25 cellular contexts compared by ENCODE assay signal in genomic region chr19:31497709-31498108, GRCh38.
A peak's percentile ranks its signal among the peaks of the same experiment; 100 is the strongest.
DNase-seq lines count a peak whose midpoint lies in the region; ATAC-seq and TF ChIP-seq lines count a peak whose summit lies in the region.
"Had no signal": no experiment of that assay in that cellular context is flagged by ENCODE, and none has a peak within 500 bp of the region (broad histone marks: within the 10 kb centered on the region; RNA-seq: fewer than 3 reads in every experiment).

No MANE protein-coding gene starts in this region.

- no peak overlapping the region for H3K18ac ChIP-seq in mesenchymal stem cell (ENCODE audit: low read depth in 1 of 2, low read length in 2 of 2)

- no peak overlapping the region for H2AFZ ChIP-seq in mesenchymal stem cell (ENCODE audit: low read depth, low read length)

- no peak overlapping the region for H2BK12ac ChIP-seq in mesenchymal stem cell (ENCODE audit: low read length in 2 of 2)

- TF ChIP-seq EP300 in esophagus muscularis mucosa (IDR thresholded peaks at IDR 0.05): no peak

- no peak overlapping the region for H3K14ac ChIP-seq in mesenchymal stem cell (ENCODE audit: low read length in 2 of 2)

- intact Hi-C loops in esophagus muscularis mucosa (cut with DNase I): no loop called here
- intact Hi-C loops in sciatic nerve (cut with DNase I): no loop called here

- H3K4me3 ChIP-seq in RWPE2 (ENCODE audit: severe bottlenecking) (no peak overlapping the region), coronary artery (no peak overlapping the region), esophagus muscularis mucosa (no peak overlapping the region), mesenchymal stem cell (ENCODE audit: insufficient read depth in 1 of 2, low read depth in 1 of 2, low read length in 2 of 2) (no peak overlapping the region)
- H3K4me3 ChIP-seq: BLaER1, GM12878 had no signal

- 88% methylated on average over 1 of the region's 2 CpGs for WGBS in esophagus muscularis mucosa
- 73% methylated on average over 2 of the region's 2 CpGs for WGBS in mesenchymal stem cell

- H3K27ac ChIP-seq in RWPE2 (ENCODE audit: poor library complexity, severe bottlenecking) (no peak overlapping the region), coronary artery (no peak overlapping the region), esophagus muscularis mucosa (replicated peaks in 1 of 4) (no peak overlapping the region), mesenchymal stem cell (ENCODE audit: low read length, poor library complexity, severe bottlenecking) (no peak overlapping the region)
- H3K27ac ChIP-seq: BLaER1 had no signal

- DNase-seq in RWPE2 (ENCODE audit: low spot score) (peak; percentile 11), coronary artery (ENCODE audit: low spot score) (peak; percentile 26), esophagus muscularis mucosa (ENCODE audit: extremely low spot score) (peak; percentile 55), mesenchymal stem cell (no peak), cortex of kidney (lab: John Stamatoyannopoulos, UW) (no peak), sciatic nerve (ENCODE audit: low spot score) (no peak)
- DNase-seq: 8988T; ACHN; BE2C; C1 segment of cervical spinal cord; CD4-positive, alpha-beta memory T cell; CD4-positive, CD25-positive, alpha-beta regulatory T cell; CD8-positive, alpha-beta memory T cell; COR-L47; DMS 273 treated with DMSO at 0.1 percent for 48 hours; DMS153; DMS53; DMS79; DND-41; EL; GDM1 had no signal

- peak overlapping the region; percentile 16 for H3K4me2 ChIP-seq in mesenchymal stem cell (ENCODE audit: low read length, poor library complexity, severe bottlenecking)
- H3K4me2 ChIP-seq: BLaER1 had no signal

- H3K9me3 ChIP-seq in RWPE2 (ENCODE audit: severe bottlenecking): no peaks in the 10 kb centered on the region
- no peaks in the 10 kb centered on the region for H3K9me3 ChIP-seq in esophagus muscularis mucosa
- no peaks in the 10 kb centered on the region for H3K9me3 ChIP-seq in mesenchymal stem cell (ENCODE audit: control insufficient read depth, low read length)
- H3K9me3 ChIP-seq: BE2C, BLaER1 had no signal

- H3K4ac ChIP-seq in mesenchymal stem cell (ENCODE audit: low read depth in 1 of 2, low read length in 2 of 2): no peak overlapping the region

- H4K8ac ChIP-seq in mesenchymal stem cell (ENCODE audit: low read length): no peak overlapping the region

- H3K27me3 ChIP-seq in RWPE2 (ENCODE audit: insufficient read depth, poor library complexity, severe bottlenecking): peaks cover 4% of the 10 kb centered on the region
- H3K27me3 ChIP-seq in esophagus muscularis mucosa: no peaks in the 10 kb centered on the region
- peaks cover 0 to 11% of the 10 kb centered on the region in 2 experiments for H3K27me3 ChIP-seq in mesenchymal stem cell (ENCODE audit: control insufficient read depth in 1 of 2, insufficient read depth in 1 of 2, low read length in 2 of 2)
- H3K27me3 ChIP-seq: BE2C, BLaER1 had no signal

- ATAC-seq in RWPE2 (ENCODE audit: low read depth) (no peak), GM21381 (IDR thresholded peaks at IDR 0.05; ENCODE audit: unreplicated experiment) (no peak), HG02970 (IDR thresholded peaks at IDR 0.05; ENCODE audit: low FRiP score, unreplicated experiment) (no peak), sciatic nerve (no peak)
- ATAC-seq: GM12878 had no signal

- no peak overlapping the region for H3K9ac ChIP-seq in mesenchymal stem cell (ENCODE audit: low read length)
- H3K9ac ChIP-seq: BLaER1 had no signal

- no peak overlapping the region for H2BK15ac ChIP-seq in mesenchymal stem cell (ENCODE audit: low read depth, poor library complexity, severe bottlenecking)

- TF ChIP-seq CTCF in RWPE2 (IDR thresholded peaks at IDR 0.05; ENCODE audit: poor library complexity, severe bottlenecking): no peak
- TF ChIP-seq CTCF in coronary artery (IDR thresholded peaks at IDR 0.05): no peak
- TF ChIP-seq CTCF in esophagus muscularis mucosa (IDR thresholded peaks at IDR 0.05): no peak

- H3K23ac ChIP-seq in mesenchymal stem cell (ENCODE audit: low read length in 2 of 2): no peak overlapping the region

- no peaks in the 10 kb centered on the region for H3K79me1 ChIP-seq in mesenchymal stem cell (replicated peaks; ENCODE audit: low read length, poor library complexity, severe bottlenecking)

- TF ChIP-seq POLR2A in esophagus muscularis mucosa (IDR thresholded peaks at IDR 0.05; ENCODE audit: low read depth): no peak

- H3K4me1 ChIP-seq in RWPE2 (ENCODE audit: insufficient read depth, poor library complexity, severe bottlenecking): no peaks in the 10 kb centered on the region
- H3K4me1 ChIP-seq in esophagus muscularis mucosa: no peaks in the 10 kb centered on the region
- no peaks in the 10 kb centered on the region for H3K4me1 ChIP-seq in mesenchymal stem cell (ENCODE audit: control insufficient read depth, insufficient read depth, low read depth, low read length)
- H3K4me1 ChIP-seq: BE2C had no signal

- no peak overlapping the region for H2BK120ac ChIP-seq in mesenchymal stem cell (ENCODE audit: low read depth, low read length)

- no peak overlapping the region for H2AK5ac ChIP-seq in mesenchymal stem cell (ENCODE audit: low read length, severe bottlenecking)

- no peak overlapping the region for H4K91ac ChIP-seq in mesenchymal stem cell (ENCODE audit: low read length)

- no peak overlapping the region for H2BK5ac ChIP-seq in mesenchymal stem cell (ENCODE audit: low read depth, low read length, poor library complexity, severe bottlenecking)

- H3K36me3 ChIP-seq in RWPE2 (ENCODE audit: low read depth) (no peaks in the 10 kb centered on the region), esophagus muscularis mucosa (no peaks in the 10 kb centered on the region), mesenchymal stem cell (ENCODE audit: control insufficient read depth in 1 of 2, insufficient read depth in 2 of 2, low read depth in 1 of 2, low read length in 2 of 2) (no peaks in the 10 kb centered on the region)
- H3K36me3 ChIP-seq: BE2C, BLaER1 had no signal

Comparison
In these comparisons a context has a peak if more than half of its experiments do, and no peak if none do; other contexts are left out.
1. DNase-seq: peak in RWPE2 (single experiment), coronary artery (single experiment) and esophagus muscularis mucosa (single experiment); none in mesenchymal stem cell (single experiment), cortex of kidney (single experiment) and sciatic nerve (single experiment).